16 cellular contexts compared by ENCODE assay signal in the genomic region with DNA sequence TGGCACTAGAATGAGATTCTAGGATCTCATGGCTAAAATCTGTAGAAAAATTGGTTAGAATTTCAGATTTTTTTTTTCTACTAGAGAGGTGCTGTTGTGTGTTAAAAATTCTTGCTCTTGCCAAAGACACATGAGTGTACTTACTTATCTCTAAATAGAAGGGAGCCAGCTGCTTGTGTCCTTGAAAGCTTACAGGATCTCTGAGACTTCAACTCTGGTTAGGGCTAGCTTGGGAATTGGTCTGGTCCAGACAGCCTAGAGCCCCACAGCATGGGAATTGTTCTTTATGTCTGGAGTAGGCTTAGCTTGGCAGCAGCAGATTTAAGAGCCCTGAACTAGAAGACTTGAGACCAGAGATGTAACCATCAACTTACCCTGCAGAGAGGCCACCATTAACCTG. TPM values are rescaled to one million over a fixed set of nuclear protein-coding genes. Genes with fewer than 3 reads are reported as not detected.
DNase-seq lines count a peak whose midpoint lies in the region; ATAC-seq and TF ChIP-seq lines count a peak whose summit lies in the region.
"Had no signal": no experiment of that assay in that cellular context is flagged by ENCODE, and none has a peak within 500 bp of the region (broad histone marks: within the 10 kb centered on the region; RNA-seq: fewer than 3 reads in every experiment).

No MANE protein-coding gene starts in this region.

- H3K9me3 ChIP-seq in CD4-positive, alpha-beta T cell (ENCODE audit: control insufficient read depth, low read length), result no peaks in the 10 kb centered on the region
- H3K9me3 ChIP-seq: stomach had no signal

- H3K4me1 Mint-ChIP-seq in CD4-positive, alpha-beta T cell (ENCODE audit: low read depth), result peaks cover 53% of the 10 kb centered on the region
- H3K4me1 Mint-ChIP-seq in HFFc6 (ENCODE audit: low read depth), result peaks cover 31% of the 10 kb centered on the region
- peaks cover 5 to 10% of the 10 kb centered on the region in 2 donors for H3K4me1 Mint-ChIP-seq in effector memory CD8-positive, alpha-beta T cell (ENCODE audit: low read depth in 2 of 2)

- H3K27ac ChIP-seq in CD4-positive, alpha-beta T cell (ENCODE audit: low read depth, low read length), result no peak overlapping the region
- H3K27ac ChIP-seq: C4-2B, coronary artery had no signal

- H3K4me3 Mint-ChIP-seq in CD4-positive, alpha-beta T cell, result no peak overlapping the region
- H3K4me3 Mint-ChIP-seq in HFFc6, result no peak overlapping the region
- H3K4me3 Mint-ChIP-seq in effector memory CD8-positive, alpha-beta T cell, result no peak overlapping the region

- no peak for TF ChIP-seq CTCF in CD4-positive, alpha-beta T cell (IDR thresholded peaks at IDR 0.05)
- no peak for TF ChIP-seq CTCF in HFFc6 (IDR thresholded peaks at IDR 0.05)

- CTCF ChIA-PET in CD4-positive, alpha-beta T cell (lab: Charles Lee), result interaction anchor here (1.2 kb wide), 2 partner anchors 20 to 42 kb away, joined by 3 to 4 read pairs; no protein-coding TSS in a partner anchor

- no peaks in the 10 kb centered on the region for H3K9me3 Mint-ChIP-seq in CD4-positive, alpha-beta T cell
- H3K9me3 Mint-ChIP-seq in HFFc6, result no peaks in the 10 kb centered on the region
- H3K9me3 Mint-ChIP-seq in effector memory CD8-positive, alpha-beta T cell, result no peaks in the 10 kb centered on the region

- H3K27ac Mint-ChIP-seq in CD4-positive, alpha-beta T cell, result peak overlapping the region; percentile 59
- H3K27ac Mint-ChIP-seq in HFFc6, result peak overlapping the region; percentile 66
- H3K27ac Mint-ChIP-seq in effector memory CD8-positive, alpha-beta T cell, result peak overlapping the region in 1 of 2 donors; percentile 64

- no peaks in the 10 kb centered on the region for H3K27me3 ChIP-seq in CD4-positive, alpha-beta T cell (ENCODE audit: control insufficient read depth, insufficient read depth, low read length)
- H3K27me3 ChIP-seq: stomach had no signal

- no peak for ATAC-seq in CD4-positive, alpha-beta T cell (ENCODE audit: poor library complexity)
- no peak for ATAC-seq in effector memory CD8-positive, alpha-beta T cell (replicated peaks)
- ATAC-seq: activated CD4-positive, CD25-positive, alpha-beta regulatory T cell treated with anti-CD3 and anti-CD28 coated beads, Interleukin-2, amount 50 U/mL, for 24 hours had no signal

- POLR2A ChIA-PET in CD4-positive, alpha-beta T cell (lab: Charles Lee), result interaction anchor here (0.7 to 2.5 kb wide), 4 partner anchors 8 to 470 kb away, joined by 3 to 11 read pairs (median 4); a partner anchor contains a TSS

- DNase-seq in CD4-positive, alpha-beta T cell, result no peak
- DNase-seq in HFFc6 (no peak), amniotic epithelial cell (ENCODE audit: low read depth) (peak; percentile 83), iris pigment epithelial cell (ENCODE audit: low read depth) (peak; percentile 55), epidermal melanocyte (ENCODE audit: insufficient read length, low spot score) (no peak), G401 (ENCODE audit: low spot score) (no peak)
- no peak for DNase-seq in activated CD4-positive, alpha-beta T cell treated with anti-CD3 and anti-CD28 coated beads for 1 hour
- no peak for DNase-seq in effector memory CD8-positive, alpha-beta T cell
- DNase-seq: activated gamma-delta T cell, NCI-H1105 treated with DMSO at 0.1 percent for 48 hours, NCI-H526 treated with DMSO at 0.1 percent for 48 hours, SHP77 treated with DMSO at 0.1 percent for 48 hours, stomach had no signal

- in situ Hi-C loops in G401 (cut with HindIII; ENCODE audit: low sequenced_read_pairs), result no loop called here

- no peaks in the 10 kb centered on the region for H3K27me3 Mint-ChIP-seq in CD4-positive, alpha-beta T cell
- H3K27me3 Mint-ChIP-seq in HFFc6 (ENCODE audit: insufficient read depth), result no peaks in the 10 kb centered on the region
- H3K27me3 Mint-ChIP-seq in effector memory CD8-positive, alpha-beta T cell, result no peaks in the 10 kb centered on the region

- intact Hi-C loops in CD4-positive, alpha-beta T cell (cut with DNase I, micrococcal nuclease), result no loop called here

- peaks cover 44% of the 10 kb centered on the region for H3K36me3 Mint-ChIP-seq in CD4-positive, alpha-beta T cell (ENCODE audit: low read depth)
- peaks cover 9% of the 10 kb centered on the region; the same call in 1 of the 2 replicates for H3K36me3 Mint-ChIP-seq in HFFc6 (ENCODE audit: low read depth)
- peaks cover 20% of the 10 kb centered on the region for H3K36me3 Mint-ChIP-seq in effector memory CD8-positive, alpha-beta T cell (ENCODE audit: insufficient read depth)

RNA-seq across cellular contexts. Expression of a gene that starts 37.3 kb away (rescaled TPM):
- total RNA-seq in CD4-positive, alpha-beta T cell, result 10 to 100 TPM; 24.1 to 24.9 TPM
- 10 to 100 TPM; 13.7 to 15.1 (median 14.4) TPM for total RNA-seq in HFFc6 (2021; fragmentation: NEBNext Ultra II Directional; extraction: Animal tissue kit (Norgen Biotek cat#: 25700))
- 79.2 and 84.0 TPM in 2 replicates for total RNA-seq in G401 (2014; rRNA removed; shearing (Covaris generic))

RNA-seq across cellular contexts. Expression of a gene that starts 47.4 kb away (rescaled TPM):
- total RNA-seq in CD4-positive, alpha-beta T cell, result 1 to 10 TPM in 1 of 2 experiments, under 1 TPM in 1; 0.25 to 1.1 TPM
- 1 to 10 TPM in 1 of 6 experiments, under 1 TPM in 5; 0.45 to 1.2 (median 0.54) TPM for total RNA-seq in HFFc6 (2021; fragmentation: NEBNext Ultra II Directional; extraction: Animal tissue kit (Norgen Biotek cat#: 25700))
- 0.17 and 1.6 TPM in 2 replicates for total RNA-seq in G401 (2014; rRNA removed; shearing (Covaris generic))

Comparison
In these comparisons a context has a peak if more than half of its experiments do, and no peak if none do; other contexts are left out.
1. DNase-seq: peak in amniotic epithelial cell (single experiment) and iris pigment epithelial cell (single experiment); none in CD4-positive, alpha-beta T cell (0 of 10), HFFc6 (single experiment), epidermal melanocyte (single experiment), activated CD4-positive, alpha-beta T cell treated with anti-CD3 and anti-CD28 coated beads for 1 hour (single experiment), effector memory CD8-positive, alpha-beta T cell (0 of 3) and G401 (single experiment).